1 cellular context compared by ENCODE assay signal in the genomic region with DNA sequence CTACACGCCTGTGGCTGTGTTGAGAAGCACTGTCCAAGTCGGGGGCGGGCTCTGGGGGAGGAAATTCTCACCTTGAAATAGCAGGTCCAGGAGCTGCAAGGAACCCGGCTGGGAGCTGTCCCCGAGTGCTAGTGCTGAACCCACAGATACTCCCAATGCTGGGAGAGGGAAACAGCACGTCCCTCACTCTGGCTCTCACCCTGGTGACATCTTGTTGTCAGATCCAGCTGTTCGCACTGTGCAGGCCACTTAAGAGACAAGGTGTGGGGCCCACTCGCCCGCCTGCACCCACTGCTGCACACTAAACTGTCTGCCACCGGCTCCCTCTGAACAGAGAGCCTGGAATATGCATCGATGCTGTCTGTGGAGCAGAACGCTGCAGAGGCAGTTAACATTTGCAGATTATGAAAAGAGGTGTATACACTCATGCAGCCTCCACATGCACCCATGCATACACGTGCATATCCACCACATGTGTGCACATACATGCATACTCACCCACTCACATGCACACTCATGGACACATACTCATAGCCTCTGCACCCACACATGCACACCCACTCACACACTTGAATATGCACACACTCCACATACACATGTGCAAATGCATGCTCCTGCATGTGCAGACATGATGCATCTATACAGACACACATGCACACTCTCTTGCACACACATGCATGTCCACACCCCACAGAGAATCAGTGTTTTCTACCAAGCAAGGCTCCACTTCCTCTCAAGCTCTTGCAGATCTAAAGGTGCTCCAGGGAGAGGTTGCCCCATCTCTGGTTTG.
TF ChIP-seq lines count a peak whose summit lies in the region.

No MANE protein-coding gene starts in this region.

TF ChIP-seq in HepG2, 621 proteins besides CTCF, POLR2A, EP300 and RAD21 (continued from another document and continues in another):
- TF ChIP-seq SPEN (CRISPR knock-in tag; IDR thresholded peaks at IDR 0.05; ENCODE audit: low read depth) (no peak), SRF (IDR thresholded peaks at IDR 0.05; ENCODE audit: low read depth, low read length) (no peak), POLR2AphosphoS5 (IDR thresholded peaks at IDR 0.05; ENCODE audit: low read depth, low read length) (no peak), ZNF792 (CRISPR knock-in tag; IDR thresholded peaks at IDR 0.05) (peak; percentile 72), ZFP36L2 (CRISPR knock-in tag; IDR thresholded peaks at IDR 0.05) (0 out of 2 replicates have a peak, but pooled peaks have one; percentile 46), ZBTB7B (CRISPR knock-in tag; IDR thresholded peaks at IDR 0.05) (0 out of 2 replicates have a peak, but pooled peaks have one; percentile 34), ZSCAN21 (CRISPR knock-in tag; IDR thresholded peaks at IDR 0.05; ENCODE audit: borderline replicate concordance) (peak; percentile 87), NAIF1 (CRISPR knock-in tag; IDR thresholded peaks at IDR 0.05; ENCODE audit: borderline replicate concordance) (no peak), ZFP41 (CRISPR knock-in tag; IDR thresholded peaks at IDR 0.05; ENCODE audit: borderline replicate concordance) (no peak), NCOA2 (CRISPR knock-in tag; IDR thresholded peaks at IDR 0.05) (peak; percentile 46), SOX13 (IDR thresholded peaks at IDR 0.05) (no peak), SOX13 (CRISPR knock-in tag; conservative IDR thresholded peaks at IDR 0.05 in 1 of 2, IDR thresholded peaks at IDR 0.05 in 1 of 2) (0 out of 4 replicates have a peak, but pooled peaks of 1 of the 2 experiments have one; percentile 22), ZNF329 (CRISPR knock-in tag; IDR thresholded peaks at IDR 0.05; ENCODE audit: low read depth) (no peak), ZNF205 (CRISPR knock-in tag; IDR thresholded peaks at IDR 0.05) (no peak), NPAS2 (CRISPR knock-in tag; IDR thresholded peaks at IDR 0.05; ENCODE audit: borderline replicate concordance) (no peak), HOXA3 (CRISPR knock-in tag; IDR thresholded peaks at IDR 0.05) (0 out of 2 replicates have a peak, but pooled peaks have one; percentile 17), EHMT2 (IDR thresholded peaks at IDR 0.05; ENCODE audit: borderline replicate concordance, low read depth, low read length) (peak; percentile 92), ZNF446 (CRISPR knock-in tag; IDR thresholded peaks at IDR 0.05) (peak; percentile 70; the same call in 1 of the 2 replicates), MTF1 (CRISPR knock-in tag; IDR thresholded peaks at IDR 0.05) (peak; percentile 74; the same call in 1 of the 2 replicates), SRSF9 (IDR thresholded peaks at IDR 0.05; ENCODE audit: borderline replicate concordance, insufficient read depth, low read depth, low read length, poor library complexity, severe bottlenecking) (no peak), ZFP37 (CRISPR knock-in tag; IDR thresholded peaks at IDR 0.05; ENCODE audit: borderline replicate concordance) (peak; percentile 87; the same call in 1 of the 2 replicates), RXRA (CRISPR knock-in tag; IDR thresholded peaks at IDR 0.05) (0 out of 2 replicates have a peak, but pooled peaks have one; percentile 21), IKZF4 (CRISPR knock-in tag; IDR thresholded peaks at IDR 0.05; ENCODE audit: borderline replicate concordance, low read depth, not compliant biosample characterization) (peak; percentile 57), ZNF552 (CRISPR knock-in tag; IDR thresholded peaks at IDR 0.05; ENCODE audit: borderline replicate concordance) (peak; percentile 66; the same call in 1 of the 2 replicates), NKX3-1 (CRISPR knock-in tag; IDR thresholded peaks at IDR 0.05) (peak; percentile 84), HDAC2 (CRISPR knock-in tag; IDR thresholded peaks at IDR 0.05) (peak; percentile 55; the same call in 1 of the 2 replicates), ZNF83 (CRISPR knock-in tag; IDR thresholded peaks at IDR 0.05; ENCODE audit: borderline replicate concordance) (peak; percentile 33; the same call in 1 of the 2 replicates), ZNF496 (CRISPR knock-in tag; IDR thresholded peaks at IDR 0.05; ENCODE audit: insufficient replicate concordance) (no peak), SMC3 (IDR thresholded peaks at IDR 0.05; ENCODE audit: low read length) (no peak), RBAK (CRISPR knock-in tag; IDR thresholded peaks at IDR 0.05) (no peak), ZMAT3 (CRISPR knock-in tag; conservative IDR thresholded peaks at IDR 0.05) (peak; percentile 62; the same call in 1 of the 2 replicates)
- TF ChIP-seq, protein P1, sequence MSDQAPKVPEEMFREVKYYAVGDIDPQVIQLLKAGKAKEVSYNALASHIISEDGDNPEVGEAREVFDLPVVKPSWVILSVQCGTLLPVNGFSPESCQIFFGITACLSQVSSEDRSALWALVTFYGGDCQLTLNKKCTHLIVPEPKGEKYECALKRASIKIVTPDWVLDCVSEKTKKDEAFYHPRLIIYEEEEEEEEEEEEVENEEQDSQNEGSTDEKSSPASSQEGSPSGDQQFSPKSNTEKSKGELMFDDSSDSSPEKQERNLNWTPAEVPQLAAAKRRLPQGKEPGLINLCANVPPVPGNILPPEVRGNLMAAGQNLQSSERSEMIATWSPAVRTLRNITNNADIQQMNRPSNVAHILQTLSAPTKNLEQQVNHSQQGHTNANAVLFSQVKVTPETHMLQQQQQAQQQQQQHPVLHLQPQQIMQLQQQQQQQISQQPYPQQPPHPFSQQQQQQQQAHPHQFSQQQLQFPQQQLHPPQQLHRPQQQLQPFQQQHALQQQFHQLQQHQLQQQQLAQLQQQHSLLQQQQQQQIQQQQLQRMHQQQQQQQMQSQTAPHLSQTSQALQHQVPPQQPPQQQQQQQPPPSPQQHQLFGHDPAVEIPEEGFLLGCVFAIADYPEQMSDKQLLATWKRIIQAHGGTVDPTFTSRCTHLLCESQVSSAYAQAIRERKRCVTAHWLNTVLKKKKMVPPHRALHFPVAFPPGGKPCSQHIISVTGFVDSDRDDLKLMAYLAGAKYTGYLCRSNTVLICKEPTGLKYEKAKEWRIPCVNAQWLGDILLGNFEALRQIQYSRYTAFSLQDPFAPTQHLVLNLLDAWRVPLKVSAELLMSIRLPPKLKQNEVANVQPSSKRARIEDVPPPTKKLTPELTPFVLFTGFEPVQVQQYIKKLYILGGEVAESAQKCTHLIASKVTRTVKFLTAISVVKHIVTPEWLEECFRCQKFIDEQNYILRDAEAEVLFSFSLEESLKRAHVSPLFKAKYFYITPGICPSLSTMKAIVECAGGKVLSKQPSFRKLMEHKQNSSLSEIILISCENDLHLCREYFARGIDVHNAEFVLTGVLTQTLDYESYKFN (CRISPR knock-in tag; conservative IDR thresholded peaks at IDR 0.05): no peak
- TF ChIP-seq, protein P2, sequence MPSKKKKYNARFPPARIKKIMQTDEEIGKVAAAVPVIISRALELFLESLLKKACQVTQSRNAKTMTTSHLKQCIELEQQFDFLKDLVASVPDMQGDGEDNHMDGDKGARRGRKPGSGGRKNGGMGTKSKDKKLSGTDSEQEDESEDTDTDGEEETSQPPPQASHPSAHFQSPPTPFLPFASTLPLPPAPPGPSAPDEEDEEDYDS (CRISPR knock-in tag; IDR thresholded peaks at IDR 0.05): no peak
- TF ChIP-seq, protein P3, sequence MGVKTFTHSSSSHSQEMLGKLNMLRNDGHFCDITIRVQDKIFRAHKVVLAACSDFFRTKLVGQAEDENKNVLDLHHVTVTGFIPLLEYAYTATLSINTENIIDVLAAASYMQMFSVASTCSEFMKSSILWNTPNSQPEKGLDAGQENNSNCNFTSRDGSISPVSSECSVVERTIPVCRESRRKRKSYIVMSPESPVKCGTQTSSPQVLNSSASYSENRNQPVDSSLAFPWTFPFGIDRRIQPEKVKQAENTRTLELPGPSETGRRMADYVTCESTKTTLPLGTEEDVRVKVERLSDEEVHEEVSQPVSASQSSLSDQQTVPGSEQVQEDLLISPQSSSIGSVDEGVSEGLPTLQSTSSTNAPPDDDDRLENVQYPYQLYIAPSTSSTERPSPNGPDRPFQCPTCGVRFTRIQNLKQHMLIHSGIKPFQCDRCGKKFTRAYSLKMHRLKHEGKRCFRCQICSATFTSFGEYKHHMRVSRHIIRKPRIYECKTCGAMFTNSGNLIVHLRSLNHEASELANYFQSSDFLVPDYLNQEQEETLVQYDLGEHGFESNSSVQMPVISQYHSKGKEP (CRISPR knock-in tag; IDR thresholded peaks at IDR 0.05): peak; percentile 91; the same call in 1 of the 2 replicates
- TF ChIP-seq, protein P4, sequence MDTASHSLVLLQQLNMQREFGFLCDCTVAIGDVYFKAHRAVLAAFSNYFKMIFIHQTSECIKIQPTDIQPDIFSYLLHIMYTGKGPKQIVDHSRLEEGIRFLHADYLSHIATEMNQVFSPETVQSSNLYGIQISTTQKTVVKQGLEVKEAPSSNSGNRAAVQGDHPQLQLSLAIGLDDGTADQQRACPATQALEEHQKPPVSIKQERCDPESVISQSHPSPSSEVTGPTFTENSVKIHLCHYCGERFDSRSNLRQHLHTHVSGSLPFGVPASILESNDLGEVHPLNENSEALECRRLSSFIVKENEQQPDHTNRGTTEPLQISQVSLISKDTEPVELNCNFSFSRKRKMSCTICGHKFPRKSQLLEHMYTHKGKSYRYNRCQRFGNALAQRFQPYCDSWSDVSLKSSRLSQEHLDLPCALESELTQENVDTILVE (CRISPR knock-in tag; IDR thresholded peaks at IDR 0.05): peak; percentile 74; the same call in 1 of the 2 replicates
- TF ChIP-seq, protein P5, sequence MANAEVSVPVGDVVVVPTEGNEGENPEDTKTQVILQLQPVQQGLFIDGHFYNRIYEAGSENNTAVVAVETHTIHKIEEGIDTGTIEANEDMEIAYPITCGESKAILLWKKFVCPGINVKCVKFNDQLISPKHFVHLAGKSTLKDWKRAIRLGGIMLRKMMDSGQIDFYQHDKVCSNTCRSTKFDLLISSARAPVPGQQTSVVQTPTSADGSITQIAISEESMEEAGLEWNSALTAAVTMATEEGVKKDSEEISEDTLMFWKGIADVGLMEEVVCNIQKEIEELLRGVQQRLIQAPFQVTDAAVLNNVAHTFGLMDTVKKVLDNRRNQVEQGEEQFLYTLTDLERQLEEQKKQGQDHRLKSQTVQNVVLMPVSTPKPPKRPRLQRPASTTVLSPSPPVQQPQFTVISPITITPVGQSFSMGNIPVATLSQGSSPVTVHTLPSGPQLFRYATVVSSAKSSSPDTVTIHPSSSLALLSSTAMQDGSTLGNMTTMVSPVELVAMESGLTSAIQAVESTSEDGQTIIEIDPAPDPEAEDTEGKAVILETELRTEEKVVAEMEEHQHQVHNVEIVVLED (CRISPR knock-in tag; IDR thresholded peaks at IDR 0.05; ENCODE audit: borderline replicate concordance): no peak
- TF ChIP-seq, protein P6, sequence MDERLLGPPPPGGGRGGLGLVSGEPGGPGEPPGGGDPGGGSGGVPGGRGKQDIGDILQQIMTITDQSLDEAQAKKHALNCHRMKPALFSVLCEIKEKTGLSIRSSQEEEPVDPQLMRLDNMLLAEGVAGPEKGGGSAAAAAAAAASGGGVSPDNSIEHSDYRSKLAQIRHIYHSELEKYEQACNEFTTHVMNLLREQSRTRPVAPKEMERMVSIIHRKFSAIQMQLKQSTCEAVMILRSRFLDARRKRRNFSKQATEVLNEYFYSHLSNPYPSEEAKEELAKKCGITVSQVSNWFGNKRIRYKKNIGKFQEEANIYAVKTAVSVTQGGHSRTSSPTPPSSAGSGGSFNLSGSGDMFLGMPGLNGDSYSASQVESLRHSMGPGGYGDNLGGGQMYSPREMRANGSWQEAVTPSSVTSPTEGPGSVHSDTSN (CRISPR knock-in tag; IDR thresholded peaks at IDR 0.05): no peak
- TF ChIP-seq, protein P7, sequence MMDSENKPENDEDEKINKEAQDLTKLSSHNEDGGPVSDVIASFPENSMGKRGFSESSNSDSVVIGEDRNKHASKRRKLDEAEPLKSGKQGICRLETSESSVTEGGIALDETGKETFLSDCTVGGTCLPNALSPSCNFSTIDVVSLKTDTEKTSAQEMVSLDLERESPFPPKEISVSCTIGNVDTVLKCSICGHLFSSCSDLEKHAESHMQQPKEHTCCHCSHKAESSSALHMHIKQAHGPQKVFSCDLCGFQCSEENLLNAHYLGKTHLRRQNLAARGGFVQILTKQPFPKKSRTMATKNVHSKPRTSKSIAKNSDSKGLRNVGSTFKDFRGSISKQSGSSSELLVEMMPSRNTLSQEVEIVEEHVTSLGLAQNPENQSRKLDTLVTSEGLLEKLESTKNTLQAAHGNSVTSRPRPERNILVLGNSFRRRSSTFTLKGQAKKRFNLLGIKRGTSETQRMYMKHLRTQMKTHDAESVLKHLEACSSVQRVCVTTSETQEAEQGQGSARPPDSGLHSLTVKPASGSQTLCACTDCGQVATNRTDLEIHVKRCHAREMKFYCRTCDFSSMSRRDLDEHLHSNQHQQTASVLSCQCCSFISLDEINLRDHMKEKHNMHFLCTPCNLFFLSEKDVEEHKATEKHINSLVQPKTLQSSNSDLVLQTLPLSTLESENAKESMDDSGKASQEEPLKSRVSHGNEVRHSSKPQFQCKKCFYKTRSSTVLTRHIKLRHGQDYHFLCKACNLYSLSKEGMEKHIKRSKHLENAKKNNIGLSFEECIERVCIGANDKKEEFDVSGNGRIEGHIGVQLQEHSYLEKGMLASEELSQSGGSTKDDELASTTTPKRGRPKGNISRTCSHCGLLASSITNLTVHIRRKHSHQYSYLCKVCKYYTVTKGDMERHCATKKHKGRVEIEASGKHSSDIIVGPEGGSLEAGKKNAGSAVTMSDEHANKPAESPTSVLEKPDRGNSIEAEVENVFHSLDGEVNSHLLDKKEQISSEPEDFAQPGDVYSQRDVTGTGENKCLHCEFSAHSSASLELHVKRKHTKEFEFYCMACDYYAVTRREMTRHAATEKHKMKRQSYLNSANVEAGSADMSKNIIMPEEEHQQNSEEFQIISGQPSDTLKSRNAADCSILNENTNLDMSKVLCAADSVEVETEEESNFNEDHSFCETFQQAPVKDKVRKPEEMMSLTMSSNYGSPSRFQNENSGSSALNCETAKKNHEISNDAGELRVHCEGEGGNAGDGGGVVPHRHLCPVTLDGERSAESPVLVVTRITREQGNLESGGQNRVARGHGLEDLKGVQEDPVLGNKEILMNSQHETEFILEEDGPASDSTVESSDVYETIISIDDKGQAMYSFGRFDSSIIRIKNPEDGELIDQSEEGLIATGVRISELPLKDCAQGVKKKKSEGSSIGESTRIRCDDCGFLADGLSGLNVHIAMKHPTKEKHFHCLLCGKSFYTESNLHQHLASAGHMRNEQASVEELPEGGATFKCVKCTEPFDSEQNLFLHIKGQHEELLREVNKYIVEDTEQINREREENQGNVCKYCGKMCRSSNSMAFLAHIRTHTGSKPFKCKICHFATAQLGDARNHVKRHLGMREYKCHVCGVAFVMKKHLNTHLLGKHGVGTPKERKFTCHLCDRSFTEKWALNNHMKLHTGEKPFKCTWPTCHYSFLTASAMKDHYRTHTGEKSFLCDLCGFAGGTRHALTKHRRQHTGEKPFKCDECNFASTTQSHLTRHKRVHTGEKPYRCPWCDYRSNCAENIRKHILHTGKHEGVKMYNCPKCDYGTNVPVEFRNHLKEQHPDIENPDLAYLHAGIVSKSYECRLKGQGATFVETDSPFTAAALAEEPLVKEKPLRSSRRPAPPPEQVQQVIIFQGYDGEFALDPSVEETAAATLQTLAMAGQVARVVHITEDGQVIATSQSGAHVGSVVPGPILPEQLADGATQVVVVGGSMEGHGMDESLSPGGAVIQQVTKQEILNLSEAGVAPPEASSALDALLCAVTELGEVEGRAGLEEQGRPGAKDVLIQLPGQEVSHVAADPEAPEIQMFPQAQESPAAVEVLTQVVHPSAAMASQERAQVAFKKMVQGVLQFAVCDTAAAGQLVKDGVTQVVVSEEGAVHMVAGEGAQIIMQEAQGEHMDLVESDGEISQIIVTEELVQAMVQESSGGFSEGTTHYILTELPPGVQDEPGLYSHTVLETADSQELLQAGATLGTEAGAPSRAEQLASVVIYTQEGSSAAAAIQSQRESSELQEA (CRISPR knock-in tag; IDR thresholded peaks at IDR 0.05; ENCODE audit: not compliant biosample characterization): no peak
